ENCODE assay signal across 16 cellular contexts in the genomic region with DNA sequence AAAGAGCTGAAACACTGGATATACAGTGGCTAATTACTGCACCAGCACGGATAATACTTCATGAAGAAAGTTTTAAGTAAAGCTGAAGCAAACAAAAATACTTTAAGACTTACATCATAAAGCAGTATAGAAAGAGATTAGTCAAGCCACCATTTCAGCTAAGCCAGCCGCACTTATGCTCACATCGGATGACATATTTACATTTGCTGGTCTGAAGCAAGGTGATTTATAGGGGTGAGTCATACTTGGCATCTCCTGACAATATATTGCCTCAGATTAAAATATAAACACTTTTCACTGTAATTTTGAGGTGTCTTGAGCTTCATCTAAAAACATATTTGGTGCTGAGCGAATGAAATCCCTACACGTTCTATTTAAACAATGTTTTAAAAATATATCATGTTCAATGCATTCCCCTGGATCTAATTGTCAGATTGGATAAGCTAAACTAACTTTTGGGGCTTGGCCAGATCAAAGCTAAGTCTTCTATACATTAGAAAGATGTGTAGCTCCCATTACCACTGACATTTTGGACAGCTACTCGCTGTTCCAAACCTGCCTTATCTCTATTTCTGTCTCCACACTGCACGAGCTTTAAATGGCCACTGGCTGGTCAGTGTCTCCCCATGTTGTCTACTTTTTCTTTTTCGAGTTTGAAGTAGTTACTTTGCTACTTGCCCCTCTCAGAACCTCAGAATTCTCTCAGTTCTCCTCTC.
DNase-seq lines count a peak whose midpoint lies in the region; ATAC-seq and TF ChIP-seq lines count a peak whose summit lies in the region.
"Had no signal": no experiment of that assay in that cellular context is flagged by ENCODE, and none has a peak within 500 bp of the region (broad histone marks: within the 10 kb centered on the region; RNA-seq: fewer than 3 reads in every experiment).

No MANE protein-coding gene starts in this region.

- no peak for TF ChIP-seq POLR2A in esophagus squamous epithelium (IDR thresholded peaks at IDR 0.05)

- no peaks in the 10 kb centered on the region for H3K36me3 ChIP-seq in esophagus squamous epithelium
- H3K36me3 ChIP-seq: left lung had no signal

- H3K27me3 ChIP-seq in esophagus squamous epithelium, result no peaks in the 10 kb centered on the region
- H3K27me3 ChIP-seq: left lung had no signal

- intact Hi-C loops in esophagus squamous epithelium (cut with DNase I), result no loop called here

- no peak overlapping the region for H3K4me3 ChIP-seq in fibroblast of mammary gland (ENCODE audit: control insufficient read depth, low read depth, low read length)
- no peak overlapping the region for H3K4me3 ChIP-seq in esophagus squamous epithelium
- H3K4me3 ChIP-seq: GM23338, left lung, psoas muscle had no signal

- no peak for TF ChIP-seq CTCF in fibroblast of mammary gland (conservative IDR thresholded peaks at IDR 0.05; ENCODE audit: control insufficient read depth, insufficient read depth, low read depth, low read length)
- TF ChIP-seq CTCF in esophagus squamous epithelium (IDR thresholded peaks at IDR 0.05), result no peak

- DNase-seq in A172 (ENCODE audit: low spot score), result peak; percentile 77
- peak; percentile 22 for DNase-seq in HPDE6-E6E7 (ENCODE audit: extremely low spot score)
- DNase-seq in NCI-H69 (lab: John Stamatoyannopoulos, UW), result peak; percentile 80
- DNase-seq in fibroblast of mammary gland (ENCODE audit: low read depth), result peak; percentile 37
- DNase-seq in activated effector memory CD4-positive, alpha-beta T cell treated with Interleukin-2 at 50 U/mL for 16 hours, result no peak
- DNase-seq in GOT3 (lab: John Stamatoyannopoulos, UW), result no peak
- no peak for DNase-seq in esophagus squamous epithelium (lab: John Stamatoyannopoulos, UW)
- DNase-seq: caudate nucleus, Karpas-422, left lung, naive B cell, psoas muscle, substantia nigra had no signal

- H3K4me1 ChIP-seq in esophagus squamous epithelium, result peaks cover 0 to 5% (median 0%) of the 10 kb centered on the region in 3 donors
- H3K4me1 ChIP-seq: left lung, psoas muscle had no signal

- no peaks in the 10 kb centered on the region for H3K9me3 ChIP-seq in esophagus squamous epithelium
- H3K9me3 ChIP-seq: left lung, psoas muscle had no signal

- H3K27ac ChIP-seq in esophagus squamous epithelium, result no peak overlapping the region
- H3K27ac ChIP-seq: left lung, psoas muscle had no signal

- WGBS in esophagus squamous epithelium, 2 donors, result 40 to 43% methylated on average over 8 of the region's 8 CpGs

- no peak for ATAC-seq in HG02610 (IDR thresholded peaks at IDR 0.05; ENCODE audit: unreplicated experiment)
- ATAC-seq: activated CD4-positive, CD25-positive, alpha-beta regulatory T cell treated with anti-CD3 and anti-CD28 coated beads, Interleukin-2, amount 50 U/mL, for 24 hours; GM23338; left lung; psoas muscle had no signal

Comparison
In these comparisons a context has a peak if more than half of its experiments do, and no peak if none do; other contexts are left out.
1. DNase-seq: peak in A172 (single experiment), HPDE6-E6E7 (single experiment), NCI-H69 (single experiment) and fibroblast of mammary gland (single experiment); none in activated effector memory CD4-positive, alpha-beta T cell treated with Interleukin-2 at 50 U/mL for 16 hours (single experiment), GOT3 (single experiment) and esophagus squamous epithelium (single experiment).